Comparison of ENCODE assay signal across 15 cellular contexts in genomic region chr6:144310761-144311160, GRCh38. TPM values are rescaled to one million over a fixed set of nuclear protein-coding genes. Genes with fewer than 3 reads are reported as not detected.
A peak's percentile ranks its signal among the peaks of the same experiment; 100 is the strongest.
DNase-seq lines count a peak whose midpoint lies in the region; ATAC-seq lines count a peak whose summit lies in the region.
"Had no signal": no experiment of that assay in that cellular context is flagged by ENCODE, and none has a peak within 500 bp of the region (broad histone marks: within the 10 kb centered on the region; RNA-seq: fewer than 3 reads in every experiment).

No MANE protein-coding gene starts in this region.

- no peaks in the 10 kb centered on the region for H3K9me3 Mint-ChIP-seq in CD4-positive, alpha-beta memory T cell
- no peaks in the 10 kb centered on the region for H3K9me3 Mint-ChIP-seq in activated naive CD8-positive, alpha-beta T cell treated with anti-CD3 and anti-CD28 coated beads, Interleukin-2, amount 50 U/mL, for 24 hours
- H3K9me3 Mint-ChIP-seq: brain, HFFc6 had no signal

- no peaks in the 10 kb centered on the region for H3K36me3 ChIP-seq in CD4-positive, alpha-beta memory T cell (ENCODE audit: insufficient read depth, low read length)
- H3K36me3 ChIP-seq: BLaER1 had no signal

- H3K36me3 Mint-ChIP-seq in CD4-positive, alpha-beta memory T cell, result no peaks in the 10 kb centered on the region
- no peaks in the 10 kb centered on the region for H3K36me3 Mint-ChIP-seq in activated naive CD8-positive, alpha-beta T cell treated with anti-CD3 and anti-CD28 coated beads, Interleukin-2, amount 50 U/mL, for 24 hours (ENCODE audit: low read depth)

- no peak overlapping the region for H3K4me3 ChIP-seq in CD4-positive, alpha-beta memory T cell (ENCODE audit: low read length in 2 of 2)
- H3K4me3 ChIP-seq: BLaER1 had no signal

- H3K27ac Mint-ChIP-seq in CD4-positive, alpha-beta memory T cell, result peak overlapping the region in 3 of 7 donors; percentile 14 to 65 (median 15)
- H3K27ac Mint-ChIP-seq in activated naive CD8-positive, alpha-beta T cell treated with anti-CD3 and anti-CD28 coated beads, Interleukin-2, amount 50 U/mL, for 24 hours, result peak overlapping the region; percentile 38
- H3K27ac Mint-ChIP-seq: HFFc6 had no signal

- POLR2A ChIA-PET in CD4-positive, alpha-beta memory T cell (lab: Charles Lee; ENCODE audit: partially characterized antibody), result interaction anchor here (0.9 kb wide), 1 partner anchor 33 kb away, joined by 4 read pairs; no protein-coding TSS in a partner anchor

- peak overlapping the region; percentile 43 to 82 (median 72) for H3K4me3 Mint-ChIP-seq in CD4-positive, alpha-beta memory T cell
- no peak overlapping the region for H3K4me3 Mint-ChIP-seq in activated naive CD8-positive, alpha-beta T cell treated with anti-CD3 and anti-CD28 coated beads, Interleukin-2, amount 50 U/mL, for 24 hours
- H3K4me3 Mint-ChIP-seq: brain, HFFc6 had no signal

- no peaks in the 10 kb centered on the region for H3K27me3 Mint-ChIP-seq in CD4-positive, alpha-beta memory T cell
- peaks cover 3% of the 10 kb centered on the region for H3K27me3 Mint-ChIP-seq in activated naive CD8-positive, alpha-beta T cell treated with anti-CD3 and anti-CD28 coated beads, Interleukin-2, amount 50 U/mL, for 24 hours
- H3K27me3 Mint-ChIP-seq: brain had no signal

- CTCF ChIA-PET in CD4-positive, alpha-beta memory T cell (lab: Charles Lee; ENCODE audit: partially characterized antibody), result interaction anchor here (1.0 to 1.2 kb wide), 3 partner anchors 10 to 34 kb away, joined by 3 to 4 read pairs (median 3); no protein-coding TSS in a partner anchor

- H3K4me1 Mint-ChIP-seq in CD4-positive, alpha-beta memory T cell, result peaks cover 10 to 17% (median 14%) of the 10 kb centered on the region in 4 donors
- H3K4me1 Mint-ChIP-seq in activated naive CD8-positive, alpha-beta T cell treated with anti-CD3 and anti-CD28 coated beads, Interleukin-2, amount 50 U/mL, for 24 hours, result peaks cover 23% of the 10 kb centered on the region

- H3K9me3 ChIP-seq in CD4-positive, alpha-beta memory T cell (ENCODE audit: control insufficient read depth in 1 of 2, low read length in 2 of 2), result no peaks in the 10 kb centered on the region
- H3K9me3 ChIP-seq: BLaER1 had no signal

- no peak for DNase-seq in CD4-positive, alpha-beta memory T cell
- DNase-seq in activated naive CD8-positive, alpha-beta T cell treated with anti-CD3 and anti-CD28 coated beads, Interleukin-2, amount 50 U/mL, for 24 hours, result peak; percentile 16
- DNase-seq in islet precursor cell, result no peak
- no peak for DNase-seq in NCI-H446 treated with DMSO at 0.1 percent for 48 hours (lab: John Stamatoyannopoulos, UW)
- DNase-seq: activated effector memory CD4-positive, alpha-beta T cell treated with anti-CD3 and anti-CD28 coated beads, Interleukin-2, amount 50 U/mL, for 16 hours; HFFc6; IMR-90; left ventricle myocardium superior; NCI-H1105 treated with DMSO at 0.1 percent for 48 hours; NCI-H2227 treated with DMSO at 0.1 percent for 48 hours had no signal

- intact Hi-C loops in CD4-positive, alpha-beta memory T cell (cut with micrococcal nuclease), result no loop called here

- no peaks in the 10 kb centered on the region for H3K27me3 ChIP-seq in CD4-positive, alpha-beta memory T cell (ENCODE audit: insufficient read depth, low read length)
- H3K27me3 ChIP-seq: BLaER1 had no signal

- H3K4me1 ChIP-seq in CD4-positive, alpha-beta memory T cell (ENCODE audit: insufficient read depth, low read length), result peaks cover 7% of the 10 kb centered on the region
- H3K4me1 ChIP-seq: BLaER1 had no signal

- no peak overlapping the region for H3K27ac ChIP-seq in CD4-positive, alpha-beta memory T cell (ENCODE audit: low read depth, low read length)
- H3K27ac ChIP-seq: BLaER1 had no signal

- ATAC-seq in GM18511 (IDR thresholded peaks at IDR 0.05; ENCODE audit: unreplicated experiment), result peak; percentile 43
- ATAC-seq in HG03378 (IDR thresholded peaks at IDR 0.05; ENCODE audit: unreplicated experiment), result peak; percentile 51
- peak; percentile 71 for ATAC-seq in activated naive CD8-positive, alpha-beta T cell treated with anti-CD3 and anti-CD28 coated beads, Interleukin-2, amount 50 U/mL, for 24 hours
- ATAC-seq in HG03469 (IDR thresholded peaks at IDR 0.05; ENCODE audit: unreplicated experiment), result no peak
- ATAC-seq: left ventricle myocardium superior had no signal

RNA-seq across cellular contexts. Expression of gene UTRN, which starts 25.6 kb away (rescaled TPM):
- total RNA-seq in CD4-positive, alpha-beta memory T cell, result 100 to 1,000 TPM; 219 to 227 TPM
- polyA plus RNA-seq in CD4-positive, alpha-beta memory T cell, result 10 to 100 TPM; 18.8 to 99.0 TPM
